In the genomic region with DNA sequence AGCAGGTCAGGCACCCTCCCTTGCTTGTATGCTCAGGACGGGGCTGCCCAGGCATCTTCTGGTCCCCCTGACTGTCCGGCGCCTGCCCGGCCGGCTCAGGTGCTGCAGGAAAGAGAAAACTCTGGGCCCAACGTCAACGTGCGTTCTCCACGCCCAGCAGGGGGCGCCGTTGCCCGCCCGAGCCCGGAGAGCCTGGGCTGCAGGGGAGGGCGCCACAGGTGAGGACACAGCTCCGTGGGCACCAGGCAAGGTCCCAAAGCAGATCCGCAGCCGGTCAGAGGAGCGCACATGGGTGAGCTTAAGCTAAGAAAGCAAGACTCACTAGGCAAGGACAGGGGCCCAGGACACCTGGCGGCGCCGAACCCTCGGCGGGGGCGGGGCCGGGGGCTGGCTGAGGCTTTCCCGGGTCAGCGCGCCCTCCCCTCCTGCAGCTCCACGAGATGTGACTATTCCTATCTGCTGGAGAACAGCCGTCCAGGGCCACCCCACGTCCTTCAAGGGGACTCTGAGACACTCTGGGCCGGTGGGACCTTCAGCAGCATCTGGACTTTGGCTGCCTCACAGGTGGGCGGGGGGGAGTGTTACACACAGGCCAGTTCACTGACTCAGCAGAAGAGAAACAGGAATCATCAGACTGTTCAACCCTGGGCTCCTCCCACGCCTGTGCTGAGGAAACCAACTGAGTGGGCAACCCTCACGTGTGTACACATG, we compare ENCODE assay signal across 1 cellular context.
TF ChIP-seq lines count a peak whose summit lies in the region.

No MANE protein-coding gene starts in this region.

TF ChIP-seq in GM12878, 131 proteins besides CTCF, POLR2A, EP300 and RAD21:
- TF ChIP-seq TAF1 (IDR thresholded peaks at IDR 0.05; ENCODE audit: borderline replicate concordance, low read depth, low read length) (no peak), CREM (IDR thresholded peaks at IDR 0.05; ENCODE audit: low read depth) (0 out of 2 replicates have a peak, but pooled peaks have one; percentile 19), MTA2 (IDR thresholded peaks at IDR 0.05; ENCODE audit: low read depth) (no peak), POU2F2 (IDR thresholded peaks at IDR 0.05; ENCODE audit: borderline replicate concordance, low read depth, low read length) (peak; percentile 44; the same call in 1 of the 3 replicates), RBBP5 (conservative IDR thresholded peaks at IDR 0.05) (no peak), RB1 (IDR thresholded peaks at IDR 0.05; ENCODE audit: borderline replicate concordance) (no peak), RUNX3 (IDR thresholded peaks at IDR 0.05; ENCODE audit: low read length) (no peak), POLR2AphosphoS2 (IDR thresholded peaks at IDR 0.05; ENCODE audit: low read depth, low read length) (no peak), NR2C2 (IDR thresholded peaks at IDR 0.05; ENCODE audit: borderline replicate concordance, control insufficient read depth, insufficient read length, low read depth) (no peak), NFIC (IDR thresholded peaks at IDR 0.05; ENCODE audit: low read depth, low read length) (no peak), RAD51 (IDR thresholded peaks at IDR 0.05) (no peak), SRF (IDR thresholded peaks at IDR 0.05; ENCODE audit: low read depth in 2 of 2, low read length in 2 of 2) (no peak), SMC3 (IDR thresholded peaks at IDR 0.05; ENCODE audit: borderline replicate concordance, low read length) (peak; percentile 85), KLF5 (IDR thresholded peaks at IDR 0.05; ENCODE audit: partially characterized antibody) (no peak), MXI1 (IDR thresholded peaks at IDR 0.05; ENCODE audit: low read depth, low read length) (no peak), IKZF2 (IDR thresholded peaks at IDR 0.05) (no peak), HCFC1 (IDR thresholded peaks at IDR 0.05; ENCODE audit: low read length) (no peak), JUND (IDR thresholded peaks at IDR 0.05; ENCODE audit: low read depth, low read length) (no peak), IRF4 (IDR thresholded peaks at IDR 0.05; ENCODE audit: low read depth, low read length) (no peak), ZNF24 (IDR thresholded peaks at IDR 0.05) (no peak), STAT3 (IDR thresholded peaks at IDR 0.05; ENCODE audit: low read depth, low read length) (no peak), STAT1 (conservative IDR thresholded peaks at IDR 0.05) (0 out of 2 replicates have a peak, but pooled peaks have one; percentile 46), MTA3 (IDR thresholded peaks at IDR 0.05; ENCODE audit: borderline replicate concordance, low read length) (no peak)
- TF ChIP-seq, protein P1, sequence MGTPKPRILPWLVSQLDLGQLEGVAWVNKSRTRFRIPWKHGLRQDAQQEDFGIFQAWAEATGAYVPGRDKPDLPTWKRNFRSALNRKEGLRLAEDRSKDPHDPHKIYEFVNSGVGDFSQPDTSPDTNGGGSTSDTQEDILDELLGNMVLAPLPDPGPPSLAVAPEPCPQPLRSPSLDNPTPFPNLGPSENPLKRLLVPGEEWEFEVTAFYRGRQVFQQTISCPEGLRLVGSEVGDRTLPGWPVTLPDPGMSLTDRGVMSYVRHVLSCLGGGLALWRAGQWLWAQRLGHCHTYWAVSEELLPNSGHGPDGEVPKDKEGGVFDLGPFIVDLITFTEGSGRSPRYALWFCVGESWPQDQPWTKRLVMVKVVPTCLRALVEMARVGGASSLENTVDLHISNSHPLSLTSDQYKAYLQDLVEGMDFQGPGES (IDR thresholded peaks at IDR 0.05), result no peak
- TF ChIP-seq, protein P2, sequence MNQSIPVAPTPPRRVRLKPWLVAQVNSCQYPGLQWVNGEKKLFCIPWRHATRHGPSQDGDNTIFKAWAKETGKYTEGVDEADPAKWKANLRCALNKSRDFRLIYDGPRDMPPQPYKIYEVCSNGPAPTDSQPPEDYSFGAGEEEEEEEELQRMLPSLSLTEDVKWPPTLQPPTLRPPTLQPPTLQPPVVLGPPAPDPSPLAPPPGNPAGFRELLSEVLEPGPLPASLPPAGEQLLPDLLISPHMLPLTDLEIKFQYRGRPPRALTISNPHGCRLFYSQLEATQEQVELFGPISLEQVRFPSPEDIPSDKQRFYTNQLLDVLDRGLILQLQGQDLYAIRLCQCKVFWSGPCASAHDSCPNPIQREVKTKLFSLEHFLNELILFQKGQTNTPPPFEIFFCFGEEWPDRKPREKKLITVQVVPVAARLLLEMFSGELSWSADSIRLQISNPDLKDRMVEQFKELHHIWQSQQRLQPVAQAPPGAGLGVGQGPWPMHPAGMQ (IDR thresholded peaks at IDR 0.05; ENCODE audit: borderline replicate concordance), result no peak
- TF ChIP-seq, protein P3, sequence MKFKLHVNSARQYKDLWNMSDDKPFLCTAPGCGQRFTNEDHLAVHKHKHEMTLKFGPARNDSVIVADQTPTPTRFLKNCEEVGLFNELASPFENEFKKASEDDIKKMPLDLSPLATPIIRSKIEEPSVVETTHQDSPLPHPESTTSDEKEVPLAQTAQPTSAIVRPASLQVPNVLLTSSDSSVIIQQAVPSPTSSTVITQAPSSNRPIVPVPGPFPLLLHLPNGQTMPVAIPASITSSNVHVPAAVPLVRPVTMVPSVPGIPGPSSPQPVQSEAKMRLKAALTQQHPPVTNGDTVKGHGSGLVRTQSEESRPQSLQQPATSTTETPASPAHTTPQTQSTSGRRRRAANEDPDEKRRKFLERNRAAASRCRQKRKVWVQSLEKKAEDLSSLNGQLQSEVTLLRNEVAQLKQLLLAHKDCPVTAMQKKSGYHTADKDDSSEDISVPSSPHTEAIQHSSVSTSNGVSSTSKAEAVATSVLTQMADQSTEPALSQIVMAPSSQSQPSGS (IDR thresholded peaks at IDR 0.05; ENCODE audit: low read length), result no peak
- TF ChIP-seq, protein P4, sequence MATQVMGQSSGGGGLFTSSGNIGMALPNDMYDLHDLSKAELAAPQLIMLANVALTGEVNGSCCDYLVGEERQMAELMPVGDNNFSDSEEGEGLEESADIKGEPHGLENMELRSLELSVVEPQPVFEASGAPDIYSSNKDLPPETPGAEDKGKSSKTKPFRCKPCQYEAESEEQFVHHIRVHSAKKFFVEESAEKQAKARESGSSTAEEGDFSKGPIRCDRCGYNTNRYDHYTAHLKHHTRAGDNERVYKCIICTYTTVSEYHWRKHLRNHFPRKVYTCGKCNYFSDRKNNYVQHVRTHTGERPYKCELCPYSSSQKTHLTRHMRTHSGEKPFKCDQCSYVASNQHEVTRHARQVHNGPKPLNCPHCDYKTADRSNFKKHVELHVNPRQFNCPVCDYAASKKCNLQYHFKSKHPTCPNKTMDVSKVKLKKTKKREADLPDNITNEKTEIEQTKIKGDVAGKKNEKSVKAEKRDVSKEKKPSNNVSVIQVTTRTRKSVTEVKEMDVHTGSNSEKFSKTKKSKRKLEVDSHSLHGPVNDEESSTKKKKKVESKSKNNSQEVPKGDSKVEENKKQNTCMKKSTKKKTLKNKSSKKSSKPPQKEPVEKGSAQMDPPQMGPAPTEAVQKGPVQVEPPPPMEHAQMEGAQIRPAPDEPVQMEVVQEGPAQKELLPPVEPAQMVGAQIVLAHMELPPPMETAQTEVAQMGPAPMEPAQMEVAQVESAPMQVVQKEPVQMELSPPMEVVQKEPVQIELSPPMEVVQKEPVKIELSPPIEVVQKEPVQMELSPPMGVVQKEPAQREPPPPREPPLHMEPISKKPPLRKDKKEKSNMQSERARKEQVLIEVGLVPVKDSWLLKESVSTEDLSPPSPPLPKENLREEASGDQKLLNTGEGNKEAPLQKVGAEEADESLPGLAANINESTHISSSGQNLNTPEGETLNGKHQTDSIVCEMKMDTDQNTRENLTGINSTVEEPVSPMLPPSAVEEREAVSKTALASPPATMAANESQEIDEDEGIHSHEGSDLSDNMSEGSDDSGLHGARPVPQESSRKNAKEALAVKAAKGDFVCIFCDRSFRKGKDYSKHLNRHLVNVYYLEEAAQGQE (IDR thresholded peaks at IDR 0.05; ENCODE audit: low read depth, low read length), result no peak
- TF ChIP-seq, protein P5, sequence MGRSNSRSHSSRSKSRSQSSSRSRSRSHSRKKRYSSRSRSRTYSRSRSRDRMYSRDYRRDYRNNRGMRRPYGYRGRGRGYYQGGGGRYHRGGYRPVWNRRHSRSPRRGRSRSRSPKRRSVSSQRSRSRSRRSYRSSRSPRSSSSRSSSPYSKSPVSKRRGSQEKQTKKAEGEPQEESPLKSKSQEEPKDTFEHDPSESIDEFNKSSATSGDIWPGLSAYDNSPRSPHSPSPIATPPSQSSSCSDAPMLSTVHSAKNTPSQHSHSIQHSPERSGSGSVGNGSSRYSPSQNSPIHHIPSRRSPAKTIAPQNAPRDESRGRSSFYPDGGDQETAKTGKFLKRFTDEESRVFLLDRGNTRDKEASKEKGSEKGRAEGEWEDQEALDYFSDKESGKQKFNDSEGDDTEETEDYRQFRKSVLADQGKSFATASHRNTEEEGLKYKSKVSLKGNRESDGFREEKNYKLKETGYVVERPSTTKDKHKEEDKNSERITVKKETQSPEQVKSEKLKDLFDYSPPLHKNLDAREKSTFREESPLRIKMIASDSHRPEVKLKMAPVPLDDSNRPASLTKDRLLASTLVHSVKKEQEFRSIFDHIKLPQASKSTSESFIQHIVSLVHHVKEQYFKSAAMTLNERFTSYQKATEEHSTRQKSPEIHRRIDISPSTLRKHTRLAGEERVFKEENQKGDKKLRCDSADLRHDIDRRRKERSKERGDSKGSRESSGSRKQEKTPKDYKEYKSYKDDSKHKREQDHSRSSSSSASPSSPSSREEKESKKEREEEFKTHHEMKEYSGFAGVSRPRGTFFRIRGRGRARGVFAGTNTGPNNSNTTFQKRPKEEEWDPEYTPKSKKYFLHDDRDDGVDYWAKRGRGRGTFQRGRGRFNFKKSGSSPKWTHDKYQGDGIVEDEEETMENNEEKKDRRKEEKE (IDR thresholded peaks at IDR 0.05), result no peak
- TF ChIP-seq, protein P6, sequence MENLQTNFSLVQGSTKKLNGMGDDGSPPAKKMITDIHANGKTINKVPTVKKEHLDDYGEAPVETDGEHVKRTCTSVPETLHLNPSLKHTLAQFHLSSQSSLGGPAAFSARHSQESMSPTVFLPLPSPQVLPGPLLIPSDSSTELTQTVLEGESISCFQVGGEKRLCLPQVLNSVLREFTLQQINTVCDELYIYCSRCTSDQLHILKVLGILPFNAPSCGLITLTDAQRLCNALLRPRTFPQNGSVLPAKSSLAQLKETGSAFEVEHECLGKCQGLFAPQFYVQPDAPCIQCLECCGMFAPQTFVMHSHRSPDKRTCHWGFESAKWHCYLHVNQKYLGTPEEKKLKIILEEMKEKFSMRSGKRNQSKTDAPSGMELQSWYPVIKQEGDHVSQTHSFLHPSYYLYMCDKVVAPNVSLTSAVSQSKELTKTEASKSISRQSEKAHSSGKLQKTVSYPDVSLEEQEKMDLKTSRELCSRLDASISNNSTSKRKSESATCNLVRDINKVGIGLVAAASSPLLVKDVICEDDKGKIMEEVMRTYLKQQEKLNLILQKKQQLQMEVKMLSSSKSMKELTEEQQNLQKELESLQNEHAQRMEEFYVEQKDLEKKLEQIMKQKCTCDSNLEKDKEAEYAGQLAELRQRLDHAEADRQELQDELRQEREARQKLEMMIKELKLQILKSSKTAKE (IDR thresholded peaks at IDR 0.05; ENCODE audit: low read depth, poor library complexity, severe bottlenecking), result no peak
- TF ChIP-seq, protein P7, sequence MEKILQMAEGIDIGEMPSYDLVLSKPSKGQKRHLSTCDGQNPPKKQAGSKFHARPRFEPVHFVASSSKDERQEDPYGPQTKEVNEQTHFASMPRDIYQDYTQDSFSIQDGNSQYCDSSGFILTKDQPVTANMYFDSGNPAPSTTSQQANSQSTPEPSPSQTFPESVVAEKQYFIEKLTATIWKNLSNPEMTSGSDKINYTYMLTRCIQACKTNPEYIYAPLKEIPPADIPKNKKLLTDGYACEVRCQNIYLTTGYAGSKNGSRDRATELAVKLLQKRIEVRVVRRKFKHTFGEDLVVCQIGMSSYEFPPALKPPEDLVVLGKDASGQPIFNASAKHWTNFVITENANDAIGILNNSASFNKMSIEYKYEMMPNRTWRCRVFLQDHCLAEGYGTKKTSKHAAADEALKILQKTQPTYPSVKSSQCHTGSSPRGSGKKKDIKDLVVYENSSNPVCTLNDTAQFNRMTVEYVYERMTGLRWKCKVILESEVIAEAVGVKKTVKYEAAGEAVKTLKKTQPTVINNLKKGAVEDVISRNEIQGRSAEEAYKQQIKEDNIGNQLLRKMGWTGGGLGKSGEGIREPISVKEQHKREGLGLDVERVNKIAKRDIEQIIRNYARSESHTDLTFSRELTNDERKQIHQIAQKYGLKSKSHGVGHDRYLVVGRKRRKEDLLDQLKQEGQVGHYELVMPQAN (conservative IDR thresholded peaks at IDR 0.05), result no peak
